25 cellular contexts compared by ENCODE assay signal in the genomic region with DNA sequence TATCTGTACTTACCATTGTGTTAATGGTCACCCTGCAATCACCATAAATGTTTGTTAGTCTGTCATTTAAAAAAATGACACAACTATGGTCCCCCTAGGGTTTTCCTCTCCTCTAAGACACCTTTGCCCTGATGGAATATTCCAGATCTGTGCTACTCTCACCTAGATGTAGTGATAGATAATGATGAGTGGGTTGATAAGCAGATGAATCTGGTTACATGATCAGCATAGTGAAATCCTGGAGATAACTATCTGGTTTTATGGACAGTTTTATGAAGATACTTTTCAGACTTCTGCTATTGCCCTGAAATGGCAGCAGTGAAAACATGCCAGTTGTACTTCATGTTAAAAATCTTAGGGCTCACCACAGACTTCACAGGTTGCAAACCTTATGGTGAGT.
"Had no signal": no experiment of that assay in that cellular context is flagged by ENCODE, and none has a peak within 500 bp of the region (broad histone marks: within the 10 kb centered on the region; RNA-seq: fewer than 3 reads in every experiment).

No MANE protein-coding gene starts in this region.

- H3K27ac Mint-ChIP-seq: dendritic cell treated with granulocyte-macrophage colony-stimulating factor and Interleukin-4, amounts not matched to agents 40 ng/mL and 50 ng/mL, for 4 days; effector memory CD8-positive, alpha-beta T cell; endodermal cell had no signal

- H3K27me3 Mint-ChIP-seq: effector memory CD8-positive, alpha-beta T cell had no signal

- ATAC-seq: effector memory CD8-positive, alpha-beta T cell; esophagus mucosa; foreskin keratinocyte; gastrocnemius medialis; gastroesophageal sphincter; heart left ventricle; heart right ventricle had no signal

- DNase-seq: colonic mucosa; cortex of kidney; dermis blood vessel endothelial cell; dorsolateral prefrontal cortex; effector CD4-positive, alpha-beta T cell; effector CD8-positive, alpha-beta T cell; effector memory CD4-positive, alpha-beta T cell; effector memory CD8-positive, alpha-beta T cell; endodermal cell; erythroblast; esophagus squamous epithelium; foreskin fibroblast; foreskin keratinocyte; foreskin melanocyte; gastrocnemius medialis; glutamatergic neuron; head of caudate nucleus; heart left ventricle; heart right ventricle had no signal

- H3K9me3 ChIP-seq: colonic mucosa, esophagus muscularis mucosa, esophagus squamous epithelium, gastrocnemius medialis, gastroesophageal sphincter, heart left ventricle, heart right ventricle had no signal

- H3K4me3 Mint-ChIP-seq: dendritic cell treated with granulocyte-macrophage colony-stimulating factor and Interleukin-4, amounts not matched to agents 40 ng/mL and 50 ng/mL, for 4 days; effector memory CD8-positive, alpha-beta T cell; endodermal cell had no signal

- H3K9me3 Mint-ChIP-seq: dendritic cell treated with granulocyte-macrophage colony-stimulating factor and Interleukin-4, amounts not matched to agents 40 ng/mL and 50 ng/mL, for 4 days; effector memory CD8-positive, alpha-beta T cell; endodermal cell had no signal

- H3K27ac ChIP-seq: colonic mucosa, coronary artery, dorsolateral prefrontal cortex, epithelial cell of prostate, esophagus muscularis mucosa, esophagus squamous epithelium, foreskin keratinocyte, gastrocnemius medialis, gastroesophageal sphincter, heart left ventricle, heart right ventricle had no signal
